12 cellular contexts compared by ENCODE assay signal in the genomic region with DNA sequence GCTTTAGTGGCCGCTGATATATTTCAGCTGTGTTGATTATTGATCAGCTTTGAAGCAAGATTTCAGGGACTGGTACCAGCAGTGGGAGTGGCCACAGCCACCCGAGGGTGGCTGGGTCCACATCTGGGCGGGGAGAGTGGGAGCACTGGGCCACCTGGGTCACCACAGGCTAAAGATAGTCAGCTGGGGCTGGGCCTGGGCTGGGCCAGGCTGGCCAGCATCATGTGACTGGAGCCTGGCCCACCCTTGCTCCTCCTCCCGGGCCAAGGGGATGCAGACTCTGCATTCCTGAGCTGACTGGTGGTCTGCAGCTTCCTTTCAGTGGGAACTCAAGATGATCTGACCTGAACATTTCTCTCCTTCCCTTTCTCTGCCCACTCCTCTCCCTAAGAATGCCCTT. TPM values are rescaled to one million over a fixed set of nuclear protein-coding genes. Genes with fewer than 3 reads are reported as not detected.
DNase-seq lines count a peak whose midpoint lies in the region; ATAC-seq and TF ChIP-seq lines count a peak whose summit lies in the region.
"Had no signal": no experiment of that assay in that cellular context is flagged by ENCODE, and none has a peak within 500 bp of the region (broad histone marks: within the 10 kb centered on the region; RNA-seq: fewer than 3 reads in every experiment).

No MANE protein-coding gene starts in this region.

- H3K4ac ChIP-seq in mesendoderm (ENCODE audit: low read depth, low read length): no peak overlapping the region

- H3K27me3 ChIP-seq in right atrium auricular region (no peaks in the 10 kb centered on the region), mesendoderm (ENCODE audit: insufficient read depth, low read length, poor library complexity) (no peaks in the 10 kb centered on the region)
- H3K27me3 ChIP-seq: ovary had no signal

- ATAC-seq in sciatic nerve (peak; percentile 54), HG03097 (IDR thresholded peaks at IDR 0.05; ENCODE audit: low FRiP score, unreplicated experiment) (no peak), HG02610 (IDR thresholded peaks at IDR 0.05; ENCODE audit: unreplicated experiment) (no peak)

- no peak overlapping the region for H3K18ac ChIP-seq in mesendoderm (ENCODE audit: low read length)

- H3K23ac ChIP-seq in mesendoderm (ENCODE audit: low read length): no peak overlapping the region

- H3K56ac ChIP-seq in mesendoderm (ENCODE audit: low read length): no peak overlapping the region

- no CpG with 5 or more reads among the region's 4 CpGs for WGBS in mesendoderm (ENCODE audit: extremely low coverage, insufficient coverage, low lambda C conversion rate)

- TF ChIP-seq CTCF in GM12865 (IDR thresholded peaks at IDR 0.05; ENCODE audit: insufficient read depth, low read depth, low read length, missing control alignments) (no peak), right atrium auricular region (IDR thresholded peaks at IDR 0.05) (no peak)

- H3K4me2 ChIP-seq in mesendoderm (ENCODE audit: low read length): no peak overlapping the region

- no peaks in the 10 kb centered on the region for H3K36me3 ChIP-seq in right atrium auricular region
- no peaks in the 10 kb centered on the region for H3K36me3 ChIP-seq in mesendoderm (ENCODE audit: control insufficient read depth, insufficient read depth, low read length)
- H3K36me3 ChIP-seq: ovary, thoracic aorta had no signal

- H3K9me3 ChIP-seq in right atrium auricular region: no peaks in the 10 kb centered on the region
- H3K9me3 ChIP-seq: ovary, thoracic aorta had no signal

- H3K79me2 ChIP-seq in mesendoderm (ENCODE audit: control insufficient read depth, insufficient read depth, low read length): peaks cover 93% of the 10 kb centered on the region

- H2BK120ac ChIP-seq in mesendoderm (ENCODE audit: low read depth, low read length): no peak overlapping the region

- no peak overlapping the region for H2BK15ac ChIP-seq in mesendoderm (replicated peaks; ENCODE audit: low read depth)

- H3K4me1 ChIP-seq in right atrium auricular region (peaks cover 0 to 91% of the 10 kb centered on the region in 2 donors), mesendoderm (ENCODE audit: control insufficient read depth, low read depth, low read length) (peaks cover 27% of the 10 kb centered on the region)

- H3K79me1 ChIP-seq in mesendoderm (ENCODE audit: low read length): peaks cover 22% of the 10 kb centered on the region

- H3K27ac ChIP-seq in right atrium auricular region (peak overlapping the region; percentile 60), mesendoderm (ENCODE audit: low read depth, low read length) (no peak overlapping the region)

- no peak overlapping the region for H3K9ac ChIP-seq in mesendoderm (ENCODE audit: low read length)

- H3K4me3 ChIP-seq in GM12865 (ENCODE audit: low read depth, low read length): no peak overlapping the region
- no peak overlapping the region for H3K4me3 ChIP-seq in right atrium auricular region
- H3K4me3 ChIP-seq in mesendoderm (ENCODE audit: low read length): no peak overlapping the region
- H3K4me3 ChIP-seq: ovary, thoracic aorta had no signal

- H2AK5ac ChIP-seq in mesendoderm (ENCODE audit: low read length): no peak overlapping the region

- intact Hi-C loops in sciatic nerve (cut with DNase I): no loop called here

- no peak overlapping the region for H4K8ac ChIP-seq in mesendoderm (ENCODE audit: low read depth, low read length)

- DNase-seq in GM12865 (ENCODE audit: low read depth): peak; percentile 40
- peak; percentile 40 for DNase-seq in OCI-M1 (lab: John Stamatoyannopoulos, UW)
- no peak for DNase-seq in right atrium auricular region (ENCODE audit: low spot score)
- DNase-seq in sciatic nerve (ENCODE audit: low spot score): no peak
- no peak for DNase-seq in stimulated activated naive CD4-positive, alpha-beta T cell treated with Interleukin-2 at 50 U/mL for 16 hours (lab: John Stamatoyannopoulos, UW)
- no peak for DNase-seq in mesendoderm
- DNase-seq: Calu3, NCI-H187 treated with DMSO at 0.1 percent for 48 hours, ovary had no signal

- no peak overlapping the region for H4K5ac ChIP-seq in mesendoderm (ENCODE audit: low read length)

- no peak overlapping the region for H2BK5ac ChIP-seq in mesendoderm (ENCODE audit: low read length)

RNA-seq across cellular contexts. Expression of gene LARP1, which starts 27.1 kb away (rescaled TPM):
- 10 to 100 TPM; 92.4 to 98.1 TPM for total RNA-seq in right atrium auricular region
- 157 TPM for total RNA-seq in sciatic nerve
- polyA plus RNA-seq in mesendoderm (2013, experiment 1 of 2): 220 TPM
- 229 TPM for polyA plus RNA-seq in mesendoderm (2013, experiment 2 of 2)

Comparison
In these comparisons a context has a peak if more than half of its experiments do, and no peak if none do; other contexts are left out.
1. DNase-seq: peak in GM12865 (single experiment) and OCI-M1 (single experiment); none in right atrium auricular region (single experiment), sciatic nerve (single experiment), stimulated activated naive CD4-positive, alpha-beta T cell treated with Interleukin-2 at 50 U/mL for 16 hours (single experiment) and mesendoderm (single experiment).